Comparison of ENCODE assay signal across 8 cellular contexts in genomic region chr15:32718082-32718821, GRCh38. TPM values are rescaled to one million over a fixed set of nuclear protein-coding genes. Genes with fewer than 3 reads are reported as not detected.
DNase-seq lines count a peak whose midpoint lies in the region; ATAC-seq and TF ChIP-seq lines count a peak whose summit lies in the region.

No MANE protein-coding gene starts in this region.

- no peak for TF ChIP-seq CTCF in Peyer's patch (IDR thresholded peaks at IDR 0.05)
- no peak for TF ChIP-seq CTCF in fibroblast of mammary gland (conservative IDR thresholded peaks at IDR 0.05; ENCODE audit: control insufficient read depth, insufficient read depth, low read depth, low read length)
- TF ChIP-seq CTCF in progenitor cell of endocrine pancreas (IDR thresholded peaks at IDR 0.05; ENCODE audit: unreplicated experiment): no peak

- peaks cover 14% of the 10 kb centered on the region for H3K4me1 Mint-ChIP-seq in progenitor cell of endocrine pancreas (ENCODE audit: low read depth)

- H3K27me3 Mint-ChIP-seq in progenitor cell of endocrine pancreas: peaks cover 89% of the 10 kb centered on the region

- peak; percentile 55 for DNase-seq in D341Med (ENCODE audit: low spot score)
- DNase-seq in Peyer's patch: peak in 1 of 3 donors; percentile 53
- peak; percentile 41 for DNase-seq in fibroblast of mammary gland (ENCODE audit: low read depth)
- DNase-seq in progenitor cell of endocrine pancreas (ENCODE audit: low spot score, unreplicated experiment): no peak
- no peak for DNase-seq in midbrain (lab: John Stamatoyannopoulos, UW)
- DNase-seq in SHP77 treated with DMSO at 0.1 percent for 48 hours (lab: John Stamatoyannopoulos, UW): no peak

- H3K9me3 ChIP-seq in Peyer's patch: no peaks in the 10 kb centered on the region

- peaks cover 0 to 23% (median 0%) of the 10 kb centered on the region in 4 donors for H3K4me1 ChIP-seq in Peyer's patch

- H3K9me3 Mint-ChIP-seq in progenitor cell of endocrine pancreas (ENCODE audit: low read depth): no peaks in the 10 kb centered on the region

- no peaks in the 10 kb centered on the region for H3K36me3 ChIP-seq in Peyer's patch

- H3K36me3 Mint-ChIP-seq in progenitor cell of endocrine pancreas (ENCODE audit: insufficient read depth): no peaks in the 10 kb centered on the region

- H3K27ac Mint-ChIP-seq in progenitor cell of endocrine pancreas: no peak overlapping the region

- H3K4me3 ChIP-seq in Peyer's patch: peak overlapping the region; percentile 26 to 49 (median 29)
- peak overlapping the region; percentile 65 for H3K4me3 ChIP-seq in fibroblast of mammary gland (ENCODE audit: control insufficient read depth, low read depth, low read length)

- peaks cover 0 to 17% of the 10 kb centered on the region in 2 donors for H3K27me3 ChIP-seq in Peyer's patch

- peak overlapping the region; percentile 36 to 62 (median 56) for H3K27ac ChIP-seq in Peyer's patch

- no peak for TF ChIP-seq POLR2A in Peyer's patch (IDR thresholded peaks at IDR 0.05)

- ATAC-seq in HG02981 (IDR thresholded peaks at IDR 0.05; ENCODE audit: unreplicated experiment) (no peak), GM21825 (IDR thresholded peaks at IDR 0.05; ENCODE audit: unreplicated experiment) (no peak)

- peak overlapping the region; percentile 62 for H3K4me3 Mint-ChIP-seq in progenitor cell of endocrine pancreas (ENCODE audit: low read depth)

RNA-seq across cellular contexts. Expression of gene GREM1, which starts 0.4 kb away (rescaled TPM):
- total RNA-seq in Peyer's patch: 10 to 100 TPM in 1 of 4 donors, 1 to 10 TPM in 3; 3.0 to 13.3 (median 6.6) TPM
- 0.17 and 0.29 TPM in 2 replicates for total RNA-seq in progenitor cell of endocrine pancreas

Comparison
In these comparisons a context has a peak if more than half of its experiments do, and no peak if none do; other contexts are left out.
1. DNase-seq: peak in D341Med (single experiment) and fibroblast of mammary gland (single experiment); none in progenitor cell of endocrine pancreas (single experiment), midbrain (single experiment) and SHP77 treated with DMSO at 0.1 percent for 48 hours (single experiment).